Comparison of ENCODE assay signal across 1 cellular context in genomic region chr17:81513669-81514484, GRCh38.
TF ChIP-seq lines count a peak whose summit lies in the region.

No MANE protein-coding gene starts in this region.

TF ChIP-seq in HEK293, 187 proteins besides CTCF, POLR2A, EP300 and RAD21 (continued from another document and continues in another):
- TF ChIP-seq TSHZ1 (tag by site-specific recombination; IDR thresholded peaks at IDR 0.05; ENCODE audit: borderline replicate concordance) (no peak), KLF8 (tag by site-specific recombination; IDR thresholded peaks at IDR 0.05) (0 out of 2 replicates have a peak, but pooled peaks have one; percentile 34), ZNF791 (tag by site-specific recombination; IDR thresholded peaks at IDR 0.05) (no peak), ZNF223 (tag by site-specific recombination; IDR thresholded peaks at IDR 0.05) (no peak), ZNF621 (tag by site-specific recombination; IDR thresholded peaks at IDR 0.05) (no peak), ZNF660 (tag by site-specific recombination; IDR thresholded peaks at IDR 0.05) (no peak), ZSCAN4 (tag by site-specific recombination; IDR thresholded peaks at IDR 0.05) (no peak), ZNF664 (tag by site-specific recombination; IDR thresholded peaks at IDR 0.05) (no peak), SETDB1 (IDR thresholded peaks at IDR 0.05; ENCODE audit: insufficient read length, low read length) (no peak), ZBTB20 (tag by site-specific recombination; IDR thresholded peaks at IDR 0.05) (peak; percentile 99), BCL11A (tag by site-specific recombination; IDR thresholded peaks at IDR 0.05; ENCODE audit: low read depth) (peak; percentile 15; the same call in 1 of the 2 replicates), ZNF138 (tag by site-specific recombination; IDR thresholded peaks at IDR 0.05; ENCODE audit: borderline replicate concordance) (no peak), ZBTB10 (tag by site-specific recombination; IDR thresholded peaks at IDR 0.05) (peak; percentile 99), ZBTB6 (tag by site-specific recombination; IDR thresholded peaks at IDR 0.05) (no peak), ZNF146 (tag by site-specific recombination; IDR thresholded peaks at IDR 0.05) (no peak), ZNF169 (tag by site-specific recombination; IDR thresholded peaks at IDR 0.05) (no peak), ZNF518A (tag by site-specific recombination; conservative IDR thresholded peaks at IDR 0.05; ENCODE audit: low read depth) (no peak), ZIC2 (tag by site-specific recombination; IDR thresholded peaks at IDR 0.05) (peak; percentile 93), ZNF391 (tag by site-specific recombination; IDR thresholded peaks at IDR 0.05; ENCODE audit: borderline replicate concordance, low read depth) (no peak), ZNF184 (tag by site-specific recombination; IDR thresholded peaks at IDR 0.05) (no peak), REST (tag by site-specific recombination; IDR thresholded peaks at IDR 0.05) (no peak), ZNF324 (tag by site-specific recombination; IDR thresholded peaks at IDR 0.05) (no peak), ZFP3 (tag by site-specific recombination; IDR thresholded peaks at IDR 0.05; ENCODE audit: low read depth) (no peak), ZNF670 (tag by site-specific recombination; IDR thresholded peaks at IDR 0.05; ENCODE audit: low read depth) (no peak), ZNF596 (tag by site-specific recombination; IDR thresholded peaks at IDR 0.05) (no peak), ZNF426 (tag by site-specific recombination; IDR thresholded peaks at IDR 0.05) (no peak), MEIS1 (CRISPR knock-in tag; IDR thresholded peaks at IDR 0.05; ENCODE audit: borderline replicate concordance) (no peak), ZNF404 (tag by site-specific recombination; IDR thresholded peaks at IDR 0.05) (no peak), ZNF658 (tag by site-specific recombination; IDR thresholded peaks at IDR 0.05) (no peak), ZNF133 (tag by site-specific recombination; IDR thresholded peaks at IDR 0.05) (no peak), ZNF350 (tag by site-specific recombination; IDR thresholded peaks at IDR 0.05) (no peak), ZBTB1 (tag by site-specific recombination; IDR thresholded peaks at IDR 0.05) (no peak), ZNF239 (tag by site-specific recombination; IDR thresholded peaks at IDR 0.05) (no peak), ZNF416 (tag by site-specific recombination; IDR thresholded peaks at IDR 0.05) (no peak), ZNF292 (tag by site-specific recombination; IDR thresholded peaks at IDR 0.05; ENCODE audit: borderline replicate concordance, low read depth) (no peak), HOXD13 (CRISPR knock-in tag; IDR thresholded peaks at IDR 0.05; ENCODE audit: borderline replicate concordance) (no peak), ZNF488 (tag by site-specific recombination; IDR thresholded peaks at IDR 0.05) (no peak), PRDM4 (tag by site-specific recombination; IDR thresholded peaks at IDR 0.05) (0 out of 2 replicates have a peak, but pooled peaks have one; percentile 18), ZNF585B (tag by site-specific recombination; IDR thresholded peaks at IDR 0.05) (no peak), ZNF548 (tag by site-specific recombination; IDR thresholded peaks at IDR 0.05) (no peak), ZNF701 (tag by site-specific recombination; IDR thresholded peaks at IDR 0.05) (no peak), OVOL3 (tag by site-specific recombination; IDR thresholded peaks at IDR 0.05) (no peak), ZNF624 (tag by site-specific recombination; IDR thresholded peaks at IDR 0.05) (no peak), ZNF529 (tag by site-specific recombination; IDR thresholded peaks at IDR 0.05; ENCODE audit: insufficient replicate concordance) (no peak), REPIN1 (tag by site-specific recombination; IDR thresholded peaks at IDR 0.05; ENCODE audit: low read depth) (no peak)
